13 cellular contexts compared by ENCODE assay signal in the genomic region with DNA sequence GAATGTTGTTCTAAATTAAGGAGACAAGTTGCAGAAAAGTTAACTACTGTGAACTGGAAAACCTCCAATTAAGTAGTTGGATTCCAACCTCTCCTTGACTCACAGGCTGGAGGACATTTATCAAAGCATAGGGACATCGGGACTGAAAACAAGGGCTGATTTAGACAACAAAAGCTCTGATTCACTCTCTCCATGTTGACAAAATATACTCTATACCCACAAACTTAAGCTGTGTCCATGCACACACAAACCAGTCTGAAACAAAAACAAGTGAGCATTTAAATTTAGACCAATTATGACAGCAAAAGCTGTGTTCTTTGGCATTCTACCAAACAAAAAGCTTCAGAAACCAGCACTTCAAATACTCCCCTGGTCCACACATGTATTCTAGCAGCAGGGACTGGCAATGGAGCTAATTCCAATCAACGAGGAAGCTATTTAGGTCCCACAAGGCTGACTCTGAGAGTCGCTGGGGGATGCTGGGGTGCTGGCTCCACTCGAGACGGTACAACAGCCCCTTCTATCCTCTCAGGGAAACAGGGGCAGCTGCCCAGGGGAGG.
A peak's percentile ranks its signal among the peaks of the same experiment; 100 is the strongest.
DNase-seq lines count a peak whose midpoint lies in the region; ATAC-seq and TF ChIP-seq lines count a peak whose summit lies in the region.
"Had no signal": no experiment of that assay in that cellular context is flagged by ENCODE, and none has a peak within 500 bp of the region (broad histone marks: within the 10 kb centered on the region; RNA-seq: fewer than 3 reads in every experiment).

No MANE protein-coding gene starts in this region.

- H2AFZ ChIP-seq in PC-9: no peak overlapping the region

- peaks cover 0 to 25% of the 10 kb centered on the region in 2 donors for H3K4me1 ChIP-seq in right atrium auricular region
- H3K4me1 ChIP-seq in adrenal gland (replicated peaks in 1 of 2): peaks cover 15 to 22% of the 10 kb centered on the region in 2 donors
- peaks cover 14 to 23% of the 10 kb centered on the region in 2 donors for H3K4me1 ChIP-seq in thoracic aorta (ENCODE audit: control insufficient read depth in 1 of 2, low read depth in 2 of 2)
- no peaks in the 10 kb centered on the region for H3K4me1 ChIP-seq in PC-9 (replicated peaks; ENCODE audit: insufficient read depth)

- peak overlapping the region in 1 of 2 donors; percentile 51 for H3K27ac ChIP-seq in right atrium auricular region
- peak overlapping the region; percentile 7 to 80 (median 70) for H3K27ac ChIP-seq in adrenal gland
- no peak overlapping the region for H3K27ac ChIP-seq in thoracic aorta
- no peak overlapping the region for H3K27ac ChIP-seq in PC-9

- H3K36me3 Mint-ChIP-seq in T-cell: no peaks in the 10 kb centered on the region

- 13 to 36% (median 26%) methylated on average over 5 of the region's 5 CpGs for WGBS in adrenal gland, 4 donors

- no peak for TF ChIP-seq CTCF in right atrium auricular region (IDR thresholded peaks at IDR 0.05)
- TF ChIP-seq CTCF in adrenal gland (IDR thresholded peaks at IDR 0.05): no peak
- TF ChIP-seq CTCF in thoracic aorta (IDR thresholded peaks at IDR 0.05): no peak
- TF ChIP-seq CTCF in PC-9 (conservative IDR thresholded peaks at IDR 0.05): no peak

- no peak for DNase-seq in Right ventricle myocardium inferior (ENCODE audit: missing footprints)
- no peak for DNase-seq in right atrium auricular region (ENCODE audit: low spot score)
- DNase-seq in adrenal gland: peak in 4 of 7 donors; percentile 18 to 50 (median 36)
- DNase-seq in iPS-NIHi7 (ENCODE audit: extremely low spot score): peak; percentile 12
- no peak for DNase-seq in thoracic aorta (ENCODE audit: low spot score)
- no peak for DNase-seq in PC-9
- no peak for DNase-seq in T-cell
- DNase-seq: activated CD8-positive, alpha-beta T cell treated with anti-CD3 and anti-CD28 coated beads, Interleukin-2, amount 10 ng/mL, durations not matched to agents 7 days and 5 days; activated naive CD8-positive, alpha-beta T cell treated with anti-CD3 and anti-CD28 coated beads, Interleukin-2, amount 50 U/mL, for 24 hours; MG63; T-helper 2 cell had no signal

- H3K27me3 ChIP-seq in right atrium auricular region (no peaks in the 10 kb centered on the region), adrenal gland (no peaks in the 10 kb centered on the region), thoracic aorta (replicated peaks; ENCODE audit: insufficient read depth) (no peaks in the 10 kb centered on the region), PC-9 (ENCODE audit: insufficient read depth, low read depth) (no peaks in the 10 kb centered on the region)
- H3K27me3 ChIP-seq: MG63 had no signal

- peak; percentile 46 for ATAC-seq in Right ventricle myocardium inferior
- no peak for ATAC-seq in thoracic aorta (ENCODE audit: insufficient number of reproducible peaks, low FRiP score, low read depth)
- ATAC-seq in GM19023 (IDR thresholded peaks at IDR 0.05; ENCODE audit: unreplicated experiment): no peak
- no peak for ATAC-seq in T-cell (replicated peaks in 1 of 4)
- ATAC-seq: activated CD8-positive, alpha-beta T cell treated with anti-CD3 and anti-CD28 coated beads, Interleukin-2, amount 10 ng/mL, durations not matched to agents 7 days and 5 days; activated naive CD8-positive, alpha-beta T cell treated with anti-CD3 and anti-CD28 coated beads, Interleukin-2, amount 50 U/mL, for 24 hours; sciatic nerve had no signal

- no peaks in the 10 kb centered on the region for H3K9me2 ChIP-seq in PC-9 (ENCODE audit: insufficient read depth)

- H3K4me3 ChIP-seq in right atrium auricular region (no peak overlapping the region), adrenal gland (no peak overlapping the region), thoracic aorta (peak overlapping the region; percentile 36), PC-9 (no peak overlapping the region)
- H3K4me3 ChIP-seq: MG63 had no signal

- no peak overlapping the region for H3K4me3 Mint-ChIP-seq in T-cell
- H3K4me3 Mint-ChIP-seq: activated CD8-positive, alpha-beta T cell treated with anti-CD3 and anti-CD28 coated beads, Interleukin-2, amount 10 ng/mL, durations not matched to agents 7 days and 5 days; activated naive CD8-positive, alpha-beta T cell treated with anti-CD3 and anti-CD28 coated beads, Interleukin-2, amount 50 U/mL, for 24 hours had no signal

- H3K9me3 ChIP-seq in right atrium auricular region: no peaks in the 10 kb centered on the region
- H3K9me3 ChIP-seq in adrenal gland (replicated peaks in 1 of 3): no peaks in the 10 kb centered on the region
- no peaks in the 10 kb centered on the region for H3K9me3 ChIP-seq in thoracic aorta
- H3K9me3 ChIP-seq in PC-9 (ENCODE audit: insufficient read depth, low read depth): no peaks in the 10 kb centered on the region
- H3K9me3 ChIP-seq: MG63 had no signal

- peaks cover 0 to 5% of the 10 kb centered on the region in 2 donors for H3K27me3 Mint-ChIP-seq in T-cell

- no peak overlapping the region for H3K4me2 ChIP-seq in PC-9

- no peaks in the 10 kb centered on the region for H3K4me1 Mint-ChIP-seq in T-cell
- H3K4me1 Mint-ChIP-seq: activated naive CD8-positive, alpha-beta T cell treated with anti-CD3 and anti-CD28 coated beads, Interleukin-2, amount 50 U/mL, for 24 hours had no signal

- H4K20me1 ChIP-seq in PC-9 (ENCODE audit: insufficient read depth): no peaks in the 10 kb centered on the region

- BruUV-seq in PC-9 (replicated peaks; lab: Mats Ljungman, UMichigan): no TSS peak

- no peaks in the 10 kb centered on the region for H3F3A ChIP-seq in PC-9 (ENCODE audit: insufficient read depth, low read depth)

- no peak for TF ChIP-seq POLR2A in adrenal gland (IDR thresholded peaks at IDR 0.05)

- H3K36me3 ChIP-seq in right atrium auricular region (no peaks in the 10 kb centered on the region), adrenal gland (replicated peaks in 1 of 2) (no peaks in the 10 kb centered on the region), thoracic aorta (no peaks in the 10 kb centered on the region), PC-9 (ENCODE audit: low read depth) (no peaks in the 10 kb centered on the region)
- H3K36me3 ChIP-seq: MG63 had no signal

- intact Hi-C loops in Right ventricle myocardium inferior (cut with DNase I): no loop called here
- intact Hi-C loops in adrenal gland (cut with DNase I): no loop called here
- intact Hi-C loops in PC-9 (cut with micrococcal nuclease; ENCODE audit: unreplicated experiment): no loop called here

- CTCF ChIA-PET in PC-9 (lab: Charles Lee) (no interaction called here), T-cell (lab: Charles Lee) (no interaction called here)

- H3K27ac Mint-ChIP-seq in T-cell: no peak overlapping the region
- H3K27ac Mint-ChIP-seq: activated CD8-positive, alpha-beta T cell treated with anti-CD3 and anti-CD28 coated beads, Interleukin-2, amount 10 ng/mL, durations not matched to agents 7 days and 5 days; activated naive CD8-positive, alpha-beta T cell treated with anti-CD3 and anti-CD28 coated beads, Interleukin-2, amount 50 U/mL, for 24 hours had no signal

- peaks cover 0 to 3% (median 0%) of the 10 kb centered on the region in 3 donors for H3K9me3 Mint-ChIP-seq in T-cell
- H3K9me3 Mint-ChIP-seq: activated naive CD8-positive, alpha-beta T cell treated with anti-CD3 and anti-CD28 coated beads, Interleukin-2, amount 50 U/mL, for 24 hours had no signal

- POLR2A ChIA-PET in PC-9 (lab: Charles Lee; ENCODE audit: unreplicated experiment): no interaction called here
- POLR2A ChIA-PET in T-cell (lab: Charles Lee): no interaction called here

- H3K79me2 ChIP-seq in PC-9 (ENCODE audit: low read depth): no peaks in the 10 kb centered on the region

Comparison
In these comparisons a context has a peak if more than half of its experiments do, and no peak if none do; other contexts are left out.
1. DNase-seq: peak in adrenal gland (4 of 7) and iPS-NIHi7 (single experiment); none in Right ventricle myocardium inferior (single experiment), right atrium auricular region (single experiment), thoracic aorta (single experiment), PC-9 (0 of 2) and T-cell (0 of 34).
2. H3K27ac ChIP-seq: peak in adrenal gland (5 of 5); none in thoracic aorta (0 of 2) and PC-9 (single experiment).